Comparison of ENCODE assay signal across 8 cellular contexts in the genomic region with DNA sequence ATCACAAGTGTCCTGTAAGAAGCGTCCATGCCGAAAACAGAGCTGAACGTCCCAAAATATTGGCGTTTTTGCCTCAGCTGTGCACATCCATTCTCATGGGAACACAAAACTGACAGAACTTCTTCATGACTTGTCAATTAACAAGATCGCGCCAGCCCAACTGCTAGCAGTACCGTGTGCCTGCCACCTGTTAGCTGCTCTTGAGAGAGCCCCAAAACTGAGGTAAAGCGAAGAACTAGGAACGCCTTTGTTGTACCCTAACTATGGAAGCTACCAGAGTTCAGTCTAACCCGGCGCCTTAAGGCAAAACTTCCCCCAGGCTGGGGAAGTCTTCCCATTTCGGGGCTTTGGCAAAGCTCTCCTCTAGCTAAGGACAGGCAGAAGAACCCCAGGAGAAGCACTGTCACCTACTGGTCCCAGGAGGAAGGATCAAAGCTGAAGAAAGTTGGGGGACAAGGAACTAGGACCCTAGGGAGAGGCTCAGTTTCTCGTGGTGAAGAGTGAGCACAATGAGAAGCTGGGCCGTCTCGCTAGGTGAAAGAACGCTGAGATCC. TPM values are rescaled to one million over a fixed set of nuclear protein-coding genes. Genes with fewer than 3 reads are reported as not detected.
DNase-seq lines count a peak whose midpoint lies in the region; ATAC-seq and TF ChIP-seq lines count a peak whose summit lies in the region.

No MANE protein-coding gene starts in this region.

- H3K79me2 ChIP-seq in SK-N-SH (ENCODE audit: insufficient read depth): peaks cover 53% of the 10 kb centered on the region

- CTCF ChIA-PET in SK-N-SH (lab: Yijun Ruan, JAX): interaction anchor here (0.5 to 2.2 kb wide), 9 partner anchors 9 to 230 kb away, joined by 3 to 17 read pairs (median 4); no protein-coding TSS in a partner anchor

- ATAC-seq in aorta (ENCODE audit: low FRiP score) (no peak), GM21390 (IDR thresholded peaks at IDR 0.05; ENCODE audit: unreplicated experiment) (no peak)

- H3K4me1 Mint-ChIP-seq in dendritic cell treated with granulocyte-macrophage colony-stimulating factor and Interleukin-4, amounts not matched to agents 40 ng/mL and 50 ng/mL, for 4 days (ENCODE audit: low read depth): peaks cover 50% of the 10 kb centered on the region
- H3K4me1 Mint-ChIP-seq in mesothelial cell of epicardium: peaks cover 13% of the 10 kb centered on the region

- no peak for TF ChIP-seq EP300 in SK-N-SH (IDR thresholded peaks at IDR 0.05; ENCODE audit: borderline replicate concordance in 1 of 2, low read depth in 1 of 2, low read length in 1 of 2)

- peaks cover 14% of the 10 kb centered on the region for H3F3A ChIP-seq in SK-N-SH (replicated peaks; ENCODE audit: insufficient read depth)

- peaks cover 16% of the 10 kb centered on the region in 2 experiments; a peak in 3 of 4 replicates for H3K4me1 ChIP-seq in SK-N-SH (ENCODE audit: control insufficient read depth in 1 of 2, insufficient read depth in 2 of 2, low read depth in 1 of 2, low read length in 1 of 2)
- peaks cover 4 to 6% of the 10 kb centered on the region in 2 donors for H3K4me1 ChIP-seq in aorta (ENCODE audit: control insufficient read depth in 1 of 2, insufficient read depth in 2 of 2, low read length in 2 of 2)

- no peaks in the 10 kb centered on the region for H4K20me1 ChIP-seq in SK-N-SH (ENCODE audit: insufficient read depth)

- H3K4me3 Mint-ChIP-seq in dendritic cell treated with granulocyte-macrophage colony-stimulating factor and Interleukin-4, amounts not matched to agents 40 ng/mL and 50 ng/mL, for 4 days: peak overlapping the region; percentile 90
- H3K4me3 Mint-ChIP-seq in mesothelial cell of epicardium: peak overlapping the region; percentile 95

- peak; percentile 19 for TF ChIP-seq CTCF in HFF-Myc (IDR thresholded peaks at IDR 0.05; ENCODE audit: low read depth, low read length, missing control alignments)
- TF ChIP-seq CTCF in SK-N-SH (IDR thresholded peaks at IDR 0.05): peak; percentile 44
- no peak for TF ChIP-seq CTCF in mesothelial cell of epicardium (IDR thresholded peaks at IDR 0.05; ENCODE audit: unreplicated experiment)

- H3K27me3 Mint-ChIP-seq in dendritic cell treated with granulocyte-macrophage colony-stimulating factor and Interleukin-4, amounts not matched to agents 40 ng/mL and 50 ng/mL, for 4 days: no peaks in the 10 kb centered on the region
- peaks cover 3% of the 10 kb centered on the region for H3K27me3 Mint-ChIP-seq in mesothelial cell of epicardium (ENCODE audit: low read depth)

- H3K27me3 ChIP-seq in SK-N-SH (ENCODE audit: insufficient read depth): no peaks in the 10 kb centered on the region
- no peaks in the 10 kb centered on the region for H3K27me3 ChIP-seq in aorta (ENCODE audit: control insufficient read depth in 1 of 2, insufficient read depth in 2 of 2, low read length in 1 of 2)

- H3K4me3 ChIP-seq in HFF-Myc (replicated peaks; ENCODE audit: low read depth, low read length) (peak overlapping the region; percentile 72), SK-N-SH (ENCODE audit: low read depth in 2 of 2, low read length in 1 of 2) (peak overlapping the region; percentile 86 to 91), aorta (ENCODE audit: low read length in 2 of 2) (peak overlapping the region; percentile 9 to 78)

- peak overlapping the region; percentile 88 for H3K4me2 ChIP-seq in SK-N-SH

- peak; percentile 39 for TF ChIP-seq RAD21 in SK-N-SH (IDR thresholded peaks at IDR 0.05; ENCODE audit: low read length)

- DNase-seq in NCI-H146 (lab: John Stamatoyannopoulos, UW) (peak; percentile 31), NCI-H146 treated with DMSO at 0.1 percent for 48 hours (lab: John Stamatoyannopoulos, UW; ENCODE audit: unreplicated experiment) (no peak), HFF-Myc (ENCODE audit: extremely low read depth, low read depth) (no peak), SK-N-SH (peak; percentile 28), mesothelial cell of epicardium (ENCODE audit: low spot score in 2 of 2, unreplicated experiment in 2 of 2) (peak in 1 of 2 experiments; percentile 41), aorta (no peak)

- H3K9ac ChIP-seq in SK-N-SH: peak overlapping the region; percentile 80

- H3K27ac Mint-ChIP-seq in dendritic cell treated with granulocyte-macrophage colony-stimulating factor and Interleukin-4, amounts not matched to agents 40 ng/mL and 50 ng/mL, for 4 days: peak overlapping the region; percentile 93
- peak overlapping the region; percentile 98 for H3K27ac Mint-ChIP-seq in mesothelial cell of epicardium

- H3K9me2 ChIP-seq in SK-N-SH: no peaks in the 10 kb centered on the region

- H3K36me3 Mint-ChIP-seq in dendritic cell treated with granulocyte-macrophage colony-stimulating factor and Interleukin-4, amounts not matched to agents 40 ng/mL and 50 ng/mL, for 4 days (ENCODE audit: low read depth): peaks cover 21% of the 10 kb centered on the region
- no peaks in the 10 kb centered on the region for H3K36me3 Mint-ChIP-seq in mesothelial cell of epicardium

- no peaks in the 10 kb centered on the region for H3K36me3 ChIP-seq in SK-N-SH (replicated peaks in 1 of 2; ENCODE audit: control insufficient read depth in 1 of 2, insufficient read depth in 2 of 2, low read length in 1 of 2)
- no peaks in the 10 kb centered on the region for H3K36me3 ChIP-seq in aorta (ENCODE audit: control insufficient read depth in 1 of 2, insufficient read depth in 2 of 2, low read length in 1 of 2)

- POLR2A ChIA-PET in SK-N-SH (lab: Yijun Ruan, JAX): interaction anchor here (1.1 to 1.8 kb wide), 2 partner anchors 148 to 466 kb away, joined by 3 to 9 read pairs; a partner anchor contains a TSS

- H2AFZ ChIP-seq in SK-N-SH (ENCODE audit: low read depth): peak overlapping the region; percentile 73

- H3K9me3 ChIP-seq in SK-N-SH (no peaks in the 10 kb centered on the region), aorta (ENCODE audit: control insufficient read depth, low read length) (no peaks in the 10 kb centered on the region)

- H3K27ac ChIP-seq in SK-N-SH (ENCODE audit: low read depth in 2 of 2, low read length in 1 of 2) (peak overlapping the region; percentile 83 to 90), aorta (ENCODE audit: low read depth in 1 of 2, low read length in 2 of 2) (peak overlapping the region in 1 of 2 donors; percentile 79)

- 3% methylated on average over 16 of the region's 16 CpGs for WGBS in SK-N-SH (ENCODE audit: low lambda C conversion rate)
- WGBS in aorta, 2 donors: 1 to 2% methylated on average over 16 of the region's 16 CpGs

- intact Hi-C loops in dendritic cell treated with granulocyte-macrophage colony-stimulating factor and Interleukin-4, amounts not matched to agents 40 ng/mL and 50 ng/mL, for 4 days (cut with micrococcal nuclease): loop anchor here (10.0 kb wide), 1 partner anchor 233 kb away; no protein-coding TSS in a partner anchor
- intact Hi-C loops in aorta (cut with DNase I): loop anchor here in 1 of 2 donors (5.0 kb wide), 1 partner anchor 60 kb away; no protein-coding TSS in a partner anchor

- H3K9me3 Mint-ChIP-seq in dendritic cell treated with granulocyte-macrophage colony-stimulating factor and Interleukin-4, amounts not matched to agents 40 ng/mL and 50 ng/mL, for 4 days: no peaks in the 10 kb centered on the region
- no peaks in the 10 kb centered on the region for H3K9me3 Mint-ChIP-seq in mesothelial cell of epicardium

TF ChIP-seq in SK-N-SH, 30 proteins besides CTCF, POLR2A, EP300 and RAD21:
- TF ChIP-seq MXI1 (IDR thresholded peaks at IDR 0.05; ENCODE audit: low read depth, low read length): peak; percentile 36; the same call in 1 of the 2 replicates
- TF ChIP-seq, protein P1, sequence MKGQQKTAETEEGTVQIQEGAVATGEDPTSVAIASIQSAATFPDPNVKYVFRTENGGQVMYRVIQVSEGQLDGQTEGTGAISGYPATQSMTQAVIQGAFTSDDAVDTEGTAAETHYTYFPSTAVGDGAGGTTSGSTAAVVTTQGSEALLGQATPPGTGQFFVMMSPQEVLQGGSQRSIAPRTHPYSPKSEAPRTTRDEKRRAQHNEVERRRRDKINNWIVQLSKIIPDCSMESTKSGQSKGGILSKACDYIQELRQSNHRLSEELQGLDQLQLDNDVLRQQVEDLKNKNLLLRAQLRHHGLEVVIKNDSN (IDR thresholded peaks at IDR 0.05; ENCODE audit: borderline replicate concordance, low read depth): no peak

RNA-seq across cellular contexts. Expression of a gene that starts 0.7 kb away (rescaled TPM):
- 6.5 and 9.8 TPM in 2 replicates for polyA plus RNA-seq in SK-N-SH (2012; rRNA removed)
- 6.9 and 7.3 TPM in 2 replicates for polyA plus RNA-seq in SK-N-SH (2012; cell fraction: cytosol; rRNA removed)
- polyA plus RNA-seq in SK-N-SH (2012; cell fraction: nucleus; rRNA removed): 11.6 and 19.5 TPM in 2 replicates
- 28.3 to 30.2 TPM (median 29.3 TPM) in 3 replicates for total RNA-seq in mesothelial cell of epicardium
- total RNA-seq in aorta: 10 to 100 TPM; 20.9 to 25.3 TPM
- polyA plus RNA-seq in aorta: 1 to 10 TPM; 3.4 to 5.0 TPM

Comparison
In these comparisons a context has a peak if more than half of its experiments do, and no peak if none do; other contexts are left out.
1. DNase-seq: peak in NCI-H146 (single experiment) and SK-N-SH (single experiment); none in NCI-H146 treated with DMSO at 0.1 percent for 48 hours (single experiment), HFF-Myc (single experiment) and aorta (0 of 2).
2. Peak in every context shown above with its lines, with median percentiles within 50 percentile points of each other: H3K4me3 ChIP-seq.